In the genomic region with DNA sequence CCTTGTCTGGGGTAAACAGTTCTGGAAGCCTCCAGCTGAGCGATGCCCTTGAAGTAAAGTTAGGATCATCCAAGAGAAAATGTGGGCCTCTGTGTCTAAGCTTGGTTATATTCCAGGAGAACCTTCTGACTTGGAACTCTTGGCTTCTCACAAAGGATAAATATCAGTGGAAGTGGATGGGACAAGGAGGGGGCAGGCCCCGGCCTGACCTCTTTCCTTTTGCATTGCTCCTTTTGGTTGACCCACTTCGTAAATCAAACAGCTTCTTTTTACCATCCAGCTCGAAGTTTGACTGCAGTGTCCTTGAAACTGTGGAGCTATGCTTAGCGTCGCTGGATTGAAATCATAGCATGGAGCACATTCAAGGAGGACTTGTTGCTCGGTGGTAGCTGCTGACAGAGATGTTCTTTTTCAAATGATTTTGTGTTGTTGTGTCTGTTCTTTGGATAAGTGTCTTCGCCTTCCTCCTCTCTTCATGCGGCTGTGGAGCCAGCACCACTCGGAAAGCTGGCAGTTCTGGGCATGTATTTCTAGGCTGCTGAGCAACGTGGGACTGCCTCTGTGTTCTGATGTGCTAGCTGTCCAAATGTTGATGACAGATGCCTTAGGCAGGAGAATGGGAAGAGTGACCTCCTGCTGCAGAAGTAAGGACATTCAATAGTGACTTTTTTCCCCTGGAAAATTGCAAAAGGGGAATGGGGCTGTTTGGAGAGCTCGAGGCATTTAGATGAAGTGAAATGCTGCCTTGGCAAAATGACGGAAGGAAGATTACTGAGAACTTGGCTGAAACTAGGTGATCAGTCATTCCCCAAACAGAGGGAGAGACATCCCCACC, we compare ENCODE assay signal across 17 cellular contexts. TPM values are rescaled to one million over a fixed set of nuclear protein-coding genes. Genes with fewer than 3 reads are reported as not detected.
DNase-seq lines count a peak whose midpoint lies in the region; ATAC-seq, FAIRE-seq and TF ChIP-seq lines count a peak whose summit lies in the region.
"Had no signal": no experiment of that assay in that cellular context is flagged by ENCODE, and none has a peak within 500 bp of the region (broad histone marks: within the 10 kb centered on the region; RNA-seq: fewer than 3 reads in every experiment).

No MANE protein-coding gene starts in this region.

- no peak for TF ChIP-seq POLR2A in K562 (conservative IDR thresholded peaks at IDR 0.05)

- H3K9me3 ChIP-seq in K562 (replicated peaks; ENCODE audit: control insufficient read depth, insufficient read depth, low read depth, low read length), result no peaks in the 10 kb centered on the region
- no peaks in the 10 kb centered on the region for H3K9me3 ChIP-seq in osteoblast (ENCODE audit: low read depth, low read length)
- H3K9me3 ChIP-seq: ascending aorta, mucosa of descending colon had no signal

- 22% methylated on average over 12 of the region's 13 CpGs for whole genome bisulfite sequencing in K562 (ENCODE audit: insufficient coverage, low coverage, missing lambda C conversion rate)

- no peak for TF ChIP-seq EP300 in K562 (IDR thresholded peaks at IDR 0.05; ENCODE audit: low read length)

- H3K36me3 ChIP-seq in K562 (ENCODE audit: control insufficient read depth, insufficient read depth, low read length), result peaks cover 22% of the 10 kb centered on the region; the same call in 2 of the 3 replicates
- peaks cover 2% of the 10 kb centered on the region for H3K36me3 ChIP-seq in osteoblast (ENCODE audit: insufficient read depth, low read length)
- H3K36me3 ChIP-seq: ascending aorta had no signal

- BruUV-seq in K562 (replicated peaks; lab: Mats Ljungman, UMichigan), result no TSS peak

- no peak for ATAC-seq in K562
- ATAC-seq in left ventricle myocardium superior, result peak; percentile 60
- no peak for ATAC-seq in HG02885 (IDR thresholded peaks at IDR 0.05; ENCODE audit: poor library complexity, unreplicated experiment)
- ATAC-seq: foreskin keratinocyte, mucosa of descending colon had no signal

- H3K27me3 ChIP-seq in K562 (ENCODE audit: control insufficient read depth in 2 of 2, insufficient read depth in 2 of 2, low read length in 2 of 2) (no peaks in the 10 kb centered on the region), osteoblast (ENCODE audit: insufficient read depth, low read length) (no peaks in the 10 kb centered on the region)
- H3K27me3 ChIP-seq: ascending aorta, foreskin keratinocyte had no signal

- peak overlapping the region; percentile 14; the same call in 1 of the 2 replicates for H3K4me3 ChIP-seq in K562
- no peak overlapping the region for H3K4me3 ChIP-seq in osteoblast (ENCODE audit: insufficient read depth, low read length)
- H3K4me3 ChIP-seq: ascending aorta, mucosa of descending colon had no signal

- H4K20me1 ChIP-seq in K562 (replicated peaks; ENCODE audit: control insufficient read depth, insufficient read depth, low read length) (no peaks in the 10 kb centered on the region), osteoblast (ENCODE audit: insufficient read depth, low read length) (peaks cover 69% of the 10 kb centered on the region)

- CTCF ChIA-PET in K562 (lab: Yijun Ruan, JAX; ENCODE audit: low intra/inter-chr PET ratio), result no interaction called here

- TF ChIP-seq RAD21 in K562 (CRISPR knock-in tag; conservative IDR thresholded peaks at IDR 0.05 in 1 of 2, IDR thresholded peaks at IDR 0.05 in 1 of 2), result no peak

- peak in 10 of 14 donors; percentile 23 to 68 (median 50) for DNase-seq in C1 segment of cervical spinal cord (lab: John Stamatoyannopoulos, UW)
- no peak for DNase-seq in K562 (ENCODE audit: extremely low read depth in 1 of 4, low spot score in 3 of 4)
- peak; percentile 59 for DNase-seq in left ventricle myocardium superior
- peak; percentile 35 for DNase-seq in osteoblast (ENCODE audit: insufficient read length, low spot score, missing footprints)
- no peak for DNase-seq in GM10266 (ENCODE audit: extremely low spot score)
- DNase-seq in NCI-H1694 treated with DMSO at 0.1 percent for 48 hours (lab: John Stamatoyannopoulos, UW), result no peak
- no peak for DNase-seq in NCI-H69 (lab: John Stamatoyannopoulos, UW)
- DNase-seq: DMS 273 treated with DMSO at 0.1 percent for 48 hours; foreskin keratinocyte; mucosa of descending colon; stimulated activated CD4-positive, alpha-beta T cell treated with anti-CD3 and anti-CD28 coated beads, Interleukin-1b, Interleukin-23, amount 100 ng/mL, for 48 hours had no signal

- H3K79me2 ChIP-seq in K562 (ENCODE audit: control insufficient read depth, insufficient read depth, low read length) (peaks cover 89% of the 10 kb centered on the region), osteoblast (ENCODE audit: insufficient read depth, low read length) (peaks cover 90% of the 10 kb centered on the region)

- peak overlapping the region; percentile 62 to 76; a peak in 3 of 4 replicates for H3K9ac ChIP-seq in K562 (ENCODE audit: insufficient read depth in 1 of 2, low read depth in 2 of 2, low read length in 2 of 2)

- no peaks in the 10 kb centered on the region for H3K9me1 ChIP-seq in K562 (ENCODE audit: control insufficient read depth, insufficient read depth, low read length)

- POLR2A ChIA-PET in K562 (lab: Yijun Ruan, JAX), result interaction anchor here (0.5 to 1.8 kb wide), 5 partner anchors 15 to 48 kb away, joined by 3 to 6 read pairs (median 4); a partner anchor contains a TSS

- in situ Hi-C loops in K562 (cut with MboI), result no loop called here

- no peak for FAIRE-seq in K562 (lab: Jason Lieb, UNC)

- intact Hi-C loops in K562 (cut with micrococcal nuclease) (loop anchor here (1.0 kb wide), 1 partner anchor 42 kb away; no protein-coding TSS in a partner anchor), left ventricle myocardium superior (cut with micrococcal nuclease) (no loop called here)

- TF ChIP-seq CTCF in K562 (IDR thresholded peaks at IDR 0.05 in 2 of 3, conservative IDR thresholded peaks at IDR 0.05 in 1 of 3; ENCODE audit: insufficient read depth in 2 of 3, low read depth in 1 of 3, low read length in 3 of 3), result no peak
- TF ChIP-seq CTCF in osteoblast (IDR thresholded peaks at IDR 0.05; ENCODE audit: extremely low read depth, low read depth, low read length), result no peak
- TF ChIP-seq CTCF in GM10266 (IDR thresholded peaks at IDR 0.05; ENCODE audit: control insufficient read depth, insufficient read depth, low read depth, missing control alignments), result no peak

- H3K27ac ChIP-seq in K562 (ENCODE audit: extremely low read depth, low read depth, low read length) (peak overlapping the region; percentile 92), osteoblast (ENCODE audit: low read depth, low read length) (no peak overlapping the region)
- H3K27ac ChIP-seq: ascending aorta, foreskin keratinocyte had no signal

- H3K4me2 ChIP-seq in K562 (ENCODE audit: insufficient read depth, low read length) (peak overlapping the region; percentile 79), osteoblast (ENCODE audit: insufficient read depth, low read length) (no peak overlapping the region)

- no peak overlapping the region for H2AFZ ChIP-seq in K562 (ENCODE audit: low read depth, low read length)
- no peak overlapping the region for H2AFZ ChIP-seq in osteoblast (ENCODE audit: low read length)

- peaks cover 52 to 61% of the 10 kb centered on the region in 2 experiments for H3K4me1 ChIP-seq in K562 (replicated peaks in 1 of 2; ENCODE audit: control insufficient read depth in 2 of 2, insufficient read depth in 2 of 2, low read length in 2 of 2)
- H3K4me1 ChIP-seq in osteoblast (ENCODE audit: insufficient read depth, low read length), result peaks cover 11% of the 10 kb centered on the region

RNA-seq across cellular contexts. Expression of a gene that starts 4.5 kb away (rescaled TPM):
- total RNA-seq in K562 (2011; cell fraction: chromatin; rRNA removed; ENCODE audit: low replicate concordance), result 205 and 448 TPM in 2 replicates
- total RNA-seq in K562 (2011; cell fraction: nucleolus; rRNA removed), result 160 and 197 TPM in 2 replicates
- 160 and 166 TPM in 2 replicates for total RNA-seq in K562 (2011; cell fraction: nucleoplasm; rRNA removed)
- 14.1 and 17.2 TPM in 2 replicates for total RNA-seq in K562 (2014; rRNA removed)
- 12.3 and 14.9 TPM in 2 replicates for total RNA-seq in K562 (2014; rRNA removed; fragmentation: Illumina TruSeq; extraction: Trizol)
- total RNA-seq in K562 (2015; rRNA removed; fragmentation: Illumina TruSeq; extraction: Trizol), result 10.9 and 11.0 TPM in 2 replicates
- 43.3 and 54.2 TPM in 2 replicates for total RNA-seq in K562 (2021)
- 18.8 and 33.6 TPM in 2 replicates for polyA plus RNA-seq in K562 (2011; rRNA removed)
- 8.5 and 12.5 TPM in 2 replicates for polyA plus RNA-seq in K562 (2011; cell fraction: cytosol; rRNA removed)
- polyA plus RNA-seq in K562 (2011; cell fraction: nucleus; rRNA removed), result 151 and 169 TPM in 2 replicates
- polyA plus RNA-seq in K562 (2012), result 31.6 and 41.0 TPM in 2 replicates
- 26.9 and 29.4 TPM in 2 replicates for polyA plus RNA-seq in K562 (2014; fragmentation: Illumina TruSeq; extraction: Trizol)
- under 1 TPM; 0.11 to 0.28 TPM for polyA plus RNA-seq in K562 (2014; fragmentation: Nextera tagmentation; extraction: Ambion mirVana)
- polyA plus RNA-seq in K562 (2014; rRNA removed), result 28.2 and 45.4 TPM in 2 replicates
- 28.0 and 28.6 TPM in 2 replicates for polyA minus RNA-seq in K562 (2011; rRNA and poly(A)+ RNA removed)
- 15.7 and 18.2 TPM in 2 replicates for polyA minus RNA-seq in K562 (2011; cell fraction: cytosol; rRNA and poly(A)+ RNA removed)
- polyA minus RNA-seq in K562 (2011; cell fraction: nucleus; rRNA and poly(A)+ RNA removed), result 25.7 and 30.1 TPM in 2 replicates
- 52.2 TPM for total RNA-seq in left ventricle myocardium superior
- 34.4 and 35.9 TPM in 2 replicates for total RNA-seq in osteoblast

RNA-seq across cellular contexts. Expression of a gene that starts 30.7 kb away (rescaled TPM):
- total RNA-seq in K562 (2011; cell fraction: chromatin; rRNA removed; ENCODE audit: low replicate concordance), result 21.7 and 42.4 TPM in 2 replicates
- total RNA-seq in K562 (2011; cell fraction: nucleolus; rRNA removed), result 23.4 and 23.7 TPM in 2 replicates
- 14.7 and 16.0 TPM in 2 replicates for total RNA-seq in K562 (2011; cell fraction: nucleoplasm; rRNA removed)
- total RNA-seq in K562 (2014; rRNA removed) (4.2 and 6.9 TPM in 2 replicates), K562 (2014; rRNA removed; fragmentation: Illumina TruSeq; extraction: Trizol) (2.0 and 2.7 TPM in 2 replicates), K562 (2015; rRNA removed; fragmentation: Illumina TruSeq; extraction: Trizol) (2.9 and 3.4 TPM in 2 replicates), K562 (2021) (6.7 and 7.5 TPM in 2 replicates), left ventricle myocardium superior (13.3 TPM), osteoblast (18.9 and 19.9 TPM in 2 replicates)
- polyA plus RNA-seq in K562 (2011; rRNA removed) (3.2 and 4.9 TPM in 2 replicates), K562 (2014; fragmentation: Illumina TruSeq; extraction: Trizol) (3.3 and 4.8 TPM in 2 replicates), K562 (2014; fragmentation: Nextera tagmentation; extraction: Ambion mirVana) (under 1 TPM; 0.20 to 0.27 TPM), K562 (2014; rRNA removed) (3.7 and 5.2 TPM in 2 replicates)
- 2.3 and 3.6 TPM in 2 replicates for polyA plus RNA-seq in K562 (2011; cell fraction: cytosol; rRNA removed)
- polyA plus RNA-seq in K562 (2011; cell fraction: nucleus; rRNA removed), result 17.5 and 24.8 TPM in 2 replicates
- 4.0 and 6.4 TPM in 2 replicates for polyA plus RNA-seq in K562 (2012)
- 2.9 and 3.3 TPM in 2 replicates for polyA minus RNA-seq in K562 (2011; rRNA and poly(A)+ RNA removed)
- 1.6 and 2.5 TPM in 2 replicates for polyA minus RNA-seq in K562 (2011; cell fraction: cytosol; rRNA and poly(A)+ RNA removed)
- 3.0 and 4.4 TPM in 2 replicates for polyA minus RNA-seq in K562 (2011; cell fraction: nucleus; rRNA and poly(A)+ RNA removed)

RNA-seq across cellular contexts. Expression of a gene that starts 41.7 kb away (rescaled TPM):
- total RNA-seq in K562 (2011; cell fraction: chromatin; rRNA removed; ENCODE audit: low replicate concordance), result 19.0 and 41.6 TPM in 2 replicates
- total RNA-seq in K562 (2011; cell fraction: nucleolus; rRNA removed), result 45.5 and 47.4 TPM in 2 replicates
- 33.1 and 37.2 TPM in 2 replicates for total RNA-seq in K562 (2011; cell fraction: nucleoplasm; rRNA removed)
- total RNA-seq in K562 (2014; rRNA removed) (209 and 307 TPM in 2 replicates), K562 (2014; rRNA removed; fragmentation: Illumina TruSeq; extraction: Trizol) (132 and 163 TPM in 2 replicates), K562 (2015; rRNA removed; fragmentation: Illumina TruSeq; extraction: Trizol) (196 and 197 TPM in 2 replicates), K562 (2021) (153 and 159 TPM in 2 replicates), left ventricle myocardium superior (199 TPM), osteoblast (109 and 113 TPM in 2 replicates)
- polyA plus RNA-seq in K562 (2011; rRNA removed) (185 TPM in 2 replicates), K562 (2014; fragmentation: Illumina TruSeq; extraction: Trizol) (245 and 270 TPM in 2 replicates), K562 (2014; fragmentation: Nextera tagmentation; extraction: Ambion mirVana) (100 to 1,000 TPM; 345 to 553 TPM), K562 (2014; rRNA removed) (184 and 265 TPM in 2 replicates)
- 318 and 400 TPM in 2 replicates for polyA plus RNA-seq in K562 (2011; cell fraction: cytosol; rRNA removed)
- polyA plus RNA-seq in K562 (2011; cell fraction: nucleus; rRNA removed), result 79.5 and 80.2 TPM in 2 replicates
- polyA plus RNA-seq in K562 (2012), result 133 and 216 TPM in 2 replicates
- polyA minus RNA-seq in K562 (2011; rRNA and poly(A)+ RNA removed), result 126 and 163 TPM in 2 replicates
- 54.0 and 69.1 TPM in 2 replicates for polyA minus RNA-seq in K562 (2011; cell fraction: cytosol; rRNA and poly(A)+ RNA removed)
- 11.4 and 18.9 TPM in 2 replicates for polyA minus RNA-seq in K562 (2011; cell fraction: nucleus; rRNA and poly(A)+ RNA removed)

RNA-seq across cellular contexts. Expression of a gene that starts 48.9 kb away (rescaled TPM):
- not detected in 2 replicates for total RNA-seq in K562 (2011; cell fraction: chromatin; rRNA removed; ENCODE audit: low replicate concordance)
- total RNA-seq in K562 (2011; cell fraction: nucleolus; rRNA removed), result not detected in 2 replicates
- total RNA-seq in K562 (2011; cell fraction: nucleoplasm; rRNA removed), result not detected in 2 replicates
- total RNA-seq in K562 (2014; rRNA removed), result not detected in 2 replicates
- total RNA-seq in K562 (2014; rRNA removed; fragmentation: Illumina TruSeq; extraction: Trizol), result not detected in 2 replicates
- not detected in 2 replicates for total RNA-seq in K562 (2015; rRNA removed; fragmentation: Illumina TruSeq; extraction: Trizol)
- not detected in 2 replicates for total RNA-seq in K562 (2021)
- polyA plus RNA-seq in K562 (2011; rRNA removed), result not detected in 2 replicates
- not detected in 2 replicates for polyA plus RNA-seq in K562 (2011; cell fraction: cytosol; rRNA removed)
- polyA plus RNA-seq in K562 (2011; cell fraction: nucleus; rRNA removed), result not detected in 2 replicates
- 0.12 and 0.22 TPM in 2 replicates for polyA plus RNA-seq in K562 (2012)
- not detected in 2 replicates for polyA plus RNA-seq in K562 (2014; fragmentation: Illumina TruSeq; extraction: Trizol)
- not detected for polyA plus RNA-seq in K562 (2014; fragmentation: Nextera tagmentation; extraction: Ambion mirVana)
- polyA plus RNA-seq in K562 (2014; rRNA removed), result not detected in 2 replicates
- not detected in 2 replicates for polyA minus RNA-seq in K562 (2011; rRNA and poly(A)+ RNA removed)
- not detected in 2 replicates for polyA minus RNA-seq in K562 (2011; cell fraction: cytosol; rRNA and poly(A)+ RNA removed)
- not detected in 2 replicates for polyA minus RNA-seq in K562 (2011; cell fraction: nucleus; rRNA and poly(A)+ RNA removed)
- total RNA-seq in left ventricle myocardium superior, result not detected
- not detected in 2 replicates for total RNA-seq in osteoblast
- total RNA-seq: activated T-helper 2 cell treated with anti-CD3 and anti-CD28 coated beads, Interferon-gamma antibody, Interleukin-2, Interleukin-4, amounts not matched to agents 10 μg/mL and 5 μg/mL and 100 μg/mL, durations not matched to agents 14 hours and 24 hours and 36 hours; ascending aorta; foreskin keratinocyte; mucosa of descending colon; pulmonary artery endothelial cell; SK-MEL-5; urinary bladder had no signal
- polyA plus RNA-seq: foreskin keratinocyte had no signal

Comparison
In these comparisons a context has a peak if more than half of its experiments do, and no peak if none do; other contexts are left out.
1. DNase-seq: peak in C1 segment of cervical spinal cord (10 of 14), left ventricle myocardium superior (single experiment) and osteoblast (single experiment); none in K562 (0 of 4), GM10266 (single experiment), NCI-H1694 treated with DMSO at 0.1 percent for 48 hours (single experiment) and NCI-H69 (single experiment).